Comparison of ENCODE assay signal across 18 cellular contexts in the genomic region with DNA sequence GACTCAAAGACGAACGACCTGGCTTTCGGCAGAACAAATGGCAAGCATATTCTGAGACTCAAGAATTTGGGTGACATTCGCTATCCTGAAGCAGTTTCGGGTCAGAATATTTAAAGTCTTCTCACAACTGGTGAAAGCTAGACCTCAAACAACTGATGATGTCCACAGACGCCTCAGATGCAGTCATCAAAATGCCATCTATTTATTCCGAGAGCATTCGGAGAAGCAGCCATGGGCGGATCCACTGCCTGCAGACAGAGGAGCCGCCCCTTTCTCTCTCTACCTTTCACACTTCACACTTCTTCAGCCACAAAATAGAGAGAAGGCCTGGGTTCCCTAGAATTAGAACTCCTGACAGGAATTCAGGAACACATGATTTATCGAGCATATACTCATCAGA.
"Had no signal": no experiment of that assay in that cellular context is flagged by ENCODE, and none has a peak within 500 bp of the region (broad histone marks: within the 10 kb centered on the region; RNA-seq: fewer than 3 reads in every experiment).

No MANE protein-coding gene starts in this region.

- H3K9me3 ChIP-seq: SJSA1 had no signal

- H3K9me3 Mint-ChIP-seq: T-cell had no signal

- H3K27me3 ChIP-seq: SJSA1 had no signal

- H3K36me3 Mint-ChIP-seq: T-cell had no signal

- H3K27me3 Mint-ChIP-seq: T-cell had no signal

- H3K27ac Mint-ChIP-seq: T-cell had no signal

- H3K36me3 ChIP-seq: SJSA1 had no signal

- H3K4me3 ChIP-seq: SJSA1, SK-N-MC had no signal

- H3K4me2 ChIP-seq: KMS-11 had no signal

- H3K9ac ChIP-seq: KMS-11 had no signal

- ATAC-seq: T-cell had no signal

- DNase-seq: NCI-H1092, NCI-H1105 treated with DMSO at 0.1 percent for 48 hours, NCI-H1417 treated with DMSO at 0.1 percent for 48 hours, NCI-H1694, NCI-H187 treated with DMSO at 0.1 percent for 48 hours, NCI-H2029 treated with DMSO at 0.1 percent for 48 hours, NCI-H2171 treated with DMSO at 0.1 percent for 48 hours, NCI-H345, NCI-H510A treated with DMSO at 0.1 percent for 48 hours, NCI-H526, Right ventricle myocardium superior, RPMI8226, SIG-M5, SW 1271, T-cell had no signal

- H3K27ac ChIP-seq: KMS-11, SJSA1, SK-N-MC had no signal

- H3K4me3 Mint-ChIP-seq: T-cell had no signal
